Comparison of ENCODE assay signal across 12 cellular contexts in the genomic region with DNA sequence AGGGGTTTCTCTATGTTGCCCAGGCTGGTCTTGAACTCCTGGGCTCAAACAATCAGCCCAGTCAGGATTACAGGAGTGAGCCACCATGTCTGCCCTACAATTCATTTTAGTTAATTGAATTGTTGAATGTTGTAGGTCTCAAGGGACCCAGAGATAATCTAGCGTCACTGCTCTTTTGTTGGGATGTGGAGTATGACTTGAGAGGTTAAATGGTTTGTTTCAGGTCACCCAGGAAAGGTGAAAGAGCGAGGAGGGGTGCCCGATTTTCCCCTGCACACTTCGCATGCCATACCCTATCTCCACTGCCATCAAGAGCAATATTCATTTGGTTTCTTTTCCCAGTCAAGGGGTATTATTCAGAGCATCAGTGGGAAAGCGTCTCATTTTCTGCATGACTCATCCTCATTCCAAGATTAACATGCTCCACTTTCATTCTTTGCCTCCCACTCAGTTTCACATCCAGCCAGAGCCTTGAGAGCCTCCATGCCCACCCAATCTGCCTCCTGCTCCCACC. TPM values are rescaled to one million over a fixed set of nuclear protein-coding genes. Genes with fewer than 3 reads are reported as not detected.
DNase-seq lines count a peak whose midpoint lies in the region; ATAC-seq and TF ChIP-seq lines count a peak whose summit lies in the region.
"Had no signal": no experiment of that assay in that cellular context is flagged by ENCODE, and none has a peak within 500 bp of the region (broad histone marks: within the 10 kb centered on the region; RNA-seq: fewer than 3 reads in every experiment).

No MANE protein-coding gene starts in this region.

- H2AFZ ChIP-seq in neuronal stem cell (ENCODE audit: low read length): no peak overlapping the region

- peak overlapping the region; percentile 4 for H3K27ac Mint-ChIP-seq in MCF 10A (ENCODE audit: low read depth, unreplicated experiment)
- H3K27ac Mint-ChIP-seq in activated naive CD4-positive, alpha-beta T cell treated with anti-CD3 and anti-CD28 coated beads for 36 hours: no peak overlapping the region
- H3K27ac Mint-ChIP-seq: activated B cell treated with CpG ODN at 0.5 μM for 24 hours had no signal

- H3K4me3 ChIP-seq in AG09309 (ENCODE audit: control insufficient read depth, low read depth, low read length) (no peak overlapping the region; the same call in none of the 2 replicates), neuronal stem cell (ENCODE audit: low read length in 2 of 2) (no peak overlapping the region)
- H3K4me3 ChIP-seq: thoracic aorta had no signal

- no peaks in the 10 kb centered on the region for H3K27me3 Mint-ChIP-seq in MCF 10A (ENCODE audit: insufficient read depth, unreplicated experiment)
- no peaks in the 10 kb centered on the region for H3K27me3 Mint-ChIP-seq in activated naive CD4-positive, alpha-beta T cell treated with anti-CD3 and anti-CD28 coated beads for 36 hours (ENCODE audit: low read depth)

- no peak overlapping the region for H3K9ac ChIP-seq in neuronal stem cell (ENCODE audit: low read depth, low read length, poor library complexity)

- H3K4me3 Mint-ChIP-seq in MCF 10A (ENCODE audit: unreplicated experiment): no peak overlapping the region
- H3K4me3 Mint-ChIP-seq in activated naive CD4-positive, alpha-beta T cell treated with anti-CD3 and anti-CD28 coated beads for 36 hours: no peak overlapping the region
- H3K4me3 Mint-ChIP-seq: activated B cell treated with CpG ODN at 0.5 μM for 24 hours had no signal

- H3K27ac ChIP-seq in neuronal stem cell (replicated peaks; ENCODE audit: low read length): no peak overlapping the region

- H3K9me3 ChIP-seq in neuronal stem cell (replicated peaks in 1 of 2; ENCODE audit: control insufficient read depth in 2 of 2, insufficient read depth in 1 of 2, low read depth in 1 of 2, low read length in 2 of 2): no peaks in the 10 kb centered on the region
- H3K9me3 ChIP-seq: thoracic aorta had no signal

- H3K18ac ChIP-seq in neuronal stem cell (ENCODE audit: low read length): no peak overlapping the region

- no peak overlapping the region for H2AK5ac ChIP-seq in neuronal stem cell (ENCODE audit: low read depth, low read length)

- no peak overlapping the region for H2BK120ac ChIP-seq in neuronal stem cell (ENCODE audit: low read depth, low read length)

- H3K4me2 ChIP-seq in neuronal stem cell (ENCODE audit: insufficient read depth, low read length, poor library complexity, severe bottlenecking): no peak overlapping the region

- intact Hi-C loops in MCF 10A (cut with micrococcal nuclease): loop anchor here (2.0 kb wide), 2 partner anchors 21 to 47 kb away; no protein-coding TSS in a partner anchor
- intact Hi-C loops in activated naive CD4-positive, alpha-beta T cell treated with anti-CD3 and anti-CD28 coated beads for 36 hours (cut with micrococcal nuclease): no loop called here

- no peaks in the 10 kb centered on the region for H3K79me1 ChIP-seq in neuronal stem cell (ENCODE audit: low read depth, low read length)

- POLR2A ChIA-PET in MCF 10A (lab: Yijun Ruan, JAX): interaction anchor here (0.6 to 6.0 kb wide), 5 partner anchors 12 to 47 kb away, joined by 3 to 42 read pairs (median 3); a partner anchor contains a TSS

- H3K23ac ChIP-seq in neuronal stem cell (ENCODE audit: low read depth, low read length, poor library complexity): no peak overlapping the region

- TF ChIP-seq CTCF in AG09309 (IDR thresholded peaks at IDR 0.05; ENCODE audit: control insufficient read depth, insufficient read depth, low read depth, low read length, missing control alignments) (no peak), MCF 10A (IDR thresholded peaks at IDR 0.05; ENCODE audit: unreplicated experiment) (no peak)

- no peak overlapping the region for H2BK12ac ChIP-seq in neuronal stem cell (ENCODE audit: low read length)

- DNase-seq in AG09309 (ENCODE audit: low read depth) (peak; percentile 72), M059J (ENCODE audit: low read depth) (peak; percentile 92), MCF 10A (ENCODE audit: unreplicated experiment) (peak; percentile 91), kidney tubule cell (ENCODE audit: low spot score) (peak; percentile 74), NCI-H774 (lab: John Stamatoyannopoulos, UW) (no peak), neuronal stem cell (ENCODE audit: low spot score) (no peak)
- DNase-seq in activated naive CD4-positive, alpha-beta T cell treated with anti-CD3 and anti-CD28 coated beads for 36 hours: no peak
- DNase-seq: activated B cell treated with CpG ODN at 0.5 μM for 24 hours; DMS79; stimulated activated CD4-positive, alpha-beta T cell treated with anti-CD3 and anti-CD28 coated beads, Interleukin-12 subunit alpha, Interleukin-12 subunit beta, amount 100 ng/mL, for 4 hours had no signal

- H3K14ac ChIP-seq in neuronal stem cell (ENCODE audit: low read length): no peak overlapping the region

- H3K36me3 Mint-ChIP-seq in MCF 10A (ENCODE audit: insufficient read depth, unreplicated experiment): no peaks in the 10 kb centered on the region
- H3K36me3 Mint-ChIP-seq in activated naive CD4-positive, alpha-beta T cell treated with anti-CD3 and anti-CD28 coated beads for 36 hours (ENCODE audit: low read depth): no peaks in the 10 kb centered on the region

- H4K8ac ChIP-seq in neuronal stem cell (ENCODE audit: low read depth, low read length): no peak overlapping the region

- CTCF ChIA-PET in MCF 10A (lab: Yijun Ruan, JAX): interaction anchor here (0.6 to 1.6 kb wide), 3 partner anchors 9 to 63 kb away, joined by 3 to 4 read pairs (median 4); no protein-coding TSS in a partner anchor
- CTCF ChIA-PET in activated naive CD4-positive, alpha-beta T cell treated with anti-CD3 and anti-CD28 coated beads for 36 hours (lab: Charles Lee): interaction anchor here (0.6 kb wide), 1 partner anchor 13 kb away, joined by 5 read pairs; no protein-coding TSS in a partner anchor

- ATAC-seq in GM18909 (IDR thresholded peaks at IDR 0.05; ENCODE audit: poor library complexity, unreplicated experiment): no peak

- no peaks in the 10 kb centered on the region for H3K36me3 ChIP-seq in neuronal stem cell (replicated peaks in 1 of 2; ENCODE audit: control insufficient read depth in 2 of 2, insufficient read depth in 2 of 2, low read length in 2 of 2)
- H3K36me3 ChIP-seq: thoracic aorta had no signal

- H3K27me3 ChIP-seq in neuronal stem cell (ENCODE audit: control insufficient read depth in 3 of 3, insufficient read depth in 3 of 3, low read depth in 1 of 3, low read length in 3 of 3): peaks cover 0 to 15% (median 0%) of the 10 kb centered on the region in 3 experiments

- no peak overlapping the region for H2BK5ac ChIP-seq in neuronal stem cell (ENCODE audit: low read length)

- no peak overlapping the region for H2BK15ac ChIP-seq in neuronal stem cell (ENCODE audit: low read length)

- H3K4me1 ChIP-seq in neuronal stem cell (ENCODE audit: control insufficient read depth in 2 of 2, insufficient read depth in 1 of 2, low read depth in 1 of 2, low read length in 2 of 2): peaks cover 3 to 5% of the 10 kb centered on the region in 2 donors

- no peak overlapping the region for H4K91ac ChIP-seq in neuronal stem cell (ENCODE audit: low read depth, low read length, poor library complexity)

- H3K4ac ChIP-seq in neuronal stem cell (ENCODE audit: low read length): no peak overlapping the region

- H3K4me1 Mint-ChIP-seq in MCF 10A (ENCODE audit: insufficient read depth, unreplicated experiment): peaks cover 30% of the 10 kb centered on the region
- H3K4me1 Mint-ChIP-seq in activated naive CD4-positive, alpha-beta T cell treated with anti-CD3 and anti-CD28 coated beads for 36 hours (ENCODE audit: low read depth): no peaks in the 10 kb centered on the region

- no TSS peak for BruUV-seq in MCF 10A (replicated peaks; lab: Mats Ljungman, UMichigan)

- no peaks in the 10 kb centered on the region for H3K9me3 Mint-ChIP-seq in MCF 10A (ENCODE audit: unreplicated experiment)
- no peaks in the 10 kb centered on the region for H3K9me3 Mint-ChIP-seq in activated naive CD4-positive, alpha-beta T cell treated with anti-CD3 and anti-CD28 coated beads for 36 hours
- H3K9me3 Mint-ChIP-seq: activated B cell treated with CpG ODN at 0.5 μM for 24 hours had no signal

- WGBS in neuronal stem cell (ENCODE audit: extremely low coverage in 2 of 2, insufficient read length in 2 of 2, insufficient replicate concordance in 1 of 2), 2 donors: no CpG with 5 or more reads among the region's 5 CpGs

RNA-seq across cellular contexts. Expression of a gene that starts 13.1 kb away (rescaled TPM):
- 8.2 and 16.1 TPM in 2 replicates for total RNA-seq in M059J (2014; rRNA removed; shearing (Covaris generic))
- total RNA-seq in MCF 10A (2022): 87.0 and 94.1 TPM in 2 replicates
- 6.5 TPM for polyA plus RNA-seq in neuronal stem cell (2013, experiment 1 of 2)
- 6.8 TPM for polyA plus RNA-seq in neuronal stem cell (2013, experiment 2 of 2)
- 1 to 10 TPM; 4.4 to 4.7 TPM for total RNA-seq in activated naive CD4-positive, alpha-beta T cell treated with anti-CD3 and anti-CD28 coated beads for 36 hours

Comparison
In these comparisons a context has a peak if more than half of its experiments do, and no peak if none do; other contexts are left out.
1. DNase-seq: peak in AG09309 (single experiment), M059J (single experiment), MCF 10A (single experiment) and kidney tubule cell (single experiment); none in NCI-H774 (single experiment), neuronal stem cell (single experiment) and activated naive CD4-positive, alpha-beta T cell treated with anti-CD3 and anti-CD28 coated beads for 36 hours (single experiment).